15 cellular contexts compared by ENCODE assay signal in genomic region chr13:98752942-98753290, GRCh38. TPM values are rescaled to one million over a fixed set of nuclear protein-coding genes. Genes with fewer than 3 reads are reported as not detected.
A peak's percentile ranks its signal among the peaks of the same experiment; 100 is the strongest.
DNase-seq lines count a peak whose midpoint lies in the region; ATAC-seq and TF ChIP-seq lines count a peak whose summit lies in the region.
"Had no signal": no experiment of that assay in that cellular context is flagged by ENCODE, and none has a peak within 500 bp of the region (broad histone marks: within the 10 kb centered on the region; RNA-seq: fewer than 3 reads in every experiment).

No MANE protein-coding gene starts in this region.

- peak overlapping the region; percentile 38 for H3K4me3 Mint-ChIP-seq in osteocyte (ENCODE audit: unreplicated experiment)
- H3K4me3 Mint-ChIP-seq: activated CD4-positive, alpha-beta memory T cell treated with anti-CD3 and anti-CD28 coated beads, Interleukin-2, amount 10 ng/mL, durations not matched to agents 7 days and 5 days had no signal

- no peaks in the 10 kb centered on the region for H3K36me3 ChIP-seq in ACC112 (ENCODE audit: insufficient read depth, low read length)
- H3K36me3 ChIP-seq in PC-3 (ENCODE audit: low read depth, low read length), result no peaks in the 10 kb centered on the region
- H3K36me3 ChIP-seq in hepatocyte (replicated peaks; ENCODE audit: insufficient read depth, low read depth), result no peaks in the 10 kb centered on the region
- H3K36me3 ChIP-seq: neutrophil, SJCRH30 had no signal

- H3K4me1 ChIP-seq in ACC112 (ENCODE audit: control insufficient read depth, insufficient read depth, low read length, unreplicated experiment), result no peaks in the 10 kb centered on the region
- H3K4me1 ChIP-seq in PC-3 (ENCODE audit: insufficient read depth, low read length), result no peaks in the 10 kb centered on the region
- peaks cover 15% of the 10 kb centered on the region for H3K4me1 ChIP-seq in hepatocyte (ENCODE audit: insufficient read depth)

- DNase-seq in PC-3 (no peak), hepatocyte (ENCODE audit: low spot score) (no peak), osteocyte (ENCODE audit: extremely low spot score, unreplicated experiment) (no peak), mesenteric fat pad (ENCODE audit: low spot score) (no peak), AML-193 (lab: John Stamatoyannopoulos, UW) (no peak), islet precursor cell (no peak)
- DNase-seq: activated CD4-positive, alpha-beta memory T cell treated with anti-CD3 and anti-CD28 coated beads, Interleukin-2, amount 10 ng/mL, durations not matched to agents 7 days and 5 days; activated gamma-delta T cell; central memory CD4-positive, alpha-beta T cell; erythroblast; MV-4-11; SJCRH30 had no signal

- H3K79me2 ChIP-seq in ACC112 (ENCODE audit: control insufficient read depth, insufficient read depth, low read length, unreplicated experiment), result no peaks in the 10 kb centered on the region
- no peaks in the 10 kb centered on the region for H3K79me2 ChIP-seq in PC-3 (ENCODE audit: low read length)
- no peaks in the 10 kb centered on the region for H3K79me2 ChIP-seq in hepatocyte

- H3K27me3 Mint-ChIP-seq in osteocyte (ENCODE audit: unreplicated experiment), result peaks cover 80% of the 10 kb centered on the region

- H3K9ac ChIP-seq in PC-3 (ENCODE audit: low read length), result no peak overlapping the region

- intact Hi-C loops in PC-3 (cut with micrococcal nuclease), result no loop called here

- H3K4me2 ChIP-seq in PC-3 (ENCODE audit: low read length) (peak overlapping the region; percentile 72), hepatocyte (peak overlapping the region; percentile 96)

- CTCF ChIA-PET in PC-3 (lab: Charles Lee), result no interaction called here

- POLR2A ChIA-PET in PC-3 (lab: Charles Lee; ENCODE audit: unreplicated experiment), result no interaction called here

- H3K27ac ChIP-seq in ACC112 (ENCODE audit: low read depth, low read length) (no peak overlapping the region), PC-3 (ENCODE audit: low read length) (no peak overlapping the region), hepatocyte (no peak overlapping the region)
- H3K27ac ChIP-seq: neutrophil, SJCRH30 had no signal

- H3F3A ChIP-seq in PC-3 (ENCODE audit: low read length, unreplicated experiment), result no peaks in the 10 kb centered on the region

- H3K4me1 Mint-ChIP-seq in osteocyte (ENCODE audit: unreplicated experiment), result peaks cover 9% of the 10 kb centered on the region

- no TSS peak for BruUV-seq in PC-3 (replicated peaks; lab: Mats Ljungman, UMichigan)

- ATAC-seq in PC-3 (no peak), GM19395 (IDR thresholded peaks at IDR 0.05; ENCODE audit: unreplicated experiment) (no peak)

- TF ChIP-seq CTCF in PC-3 (conservative IDR thresholded peaks at IDR 0.05; ENCODE audit: low read depth, low read length) (no peak), hepatocyte (IDR thresholded peaks at IDR 0.05; ENCODE audit: poor library complexity) (no peak), osteocyte (IDR thresholded peaks at IDR 0.05) (no peak)

- H3K4me3 ChIP-seq in ACC112 (ENCODE audit: low read depth, low read length) (peak overlapping the region; percentile 57; the same call in 1 of the 2 replicates), PC-3 (ENCODE audit: low read length) (peak overlapping the region; percentile 60; the same call in 1 of the 2 replicates), hepatocyte (peak overlapping the region; percentile 52)
- H3K4me3 ChIP-seq: SJCRH30 had no signal

- H3K9me3 ChIP-seq in PC-3 (ENCODE audit: low read length) (no peaks in the 10 kb centered on the region), hepatocyte (ENCODE audit: low read depth) (no peaks in the 10 kb centered on the region)
- H3K9me3 ChIP-seq: neutrophil had no signal

- H4K20me1 ChIP-seq in PC-3 (ENCODE audit: low read length) (no peaks in the 10 kb centered on the region), hepatocyte (ENCODE audit: insufficient read depth, poor library complexity, severe bottlenecking) (no peaks in the 10 kb centered on the region)

- H3K36me3 Mint-ChIP-seq in osteocyte (ENCODE audit: unreplicated experiment), result peaks cover 5% of the 10 kb centered on the region

- 88% methylated on average over 4 of the region's 4 CpGs for WGBS in hepatocyte (ENCODE audit: low lambda C conversion rate, missing lambda C conversion rate)

- no peak overlapping the region for H3K27ac Mint-ChIP-seq in osteocyte (ENCODE audit: unreplicated experiment)
- H3K27ac Mint-ChIP-seq: activated CD4-positive, alpha-beta memory T cell treated with anti-CD3 and anti-CD28 coated beads, Interleukin-2, amount 10 ng/mL, durations not matched to agents 7 days and 5 days had no signal

- H3K27me3 ChIP-seq in ACC112 (ENCODE audit: insufficient read depth, low read length), result peaks cover 40% of the 10 kb centered on the region
- H3K27me3 ChIP-seq in PC-3 (ENCODE audit: low read length), result no peaks in the 10 kb centered on the region
- H3K27me3 ChIP-seq in hepatocyte, result peaks cover 20% of the 10 kb centered on the region
- H3K27me3 ChIP-seq: SJCRH30 had no signal

- H2AFZ ChIP-seq in ACC112 (ENCODE audit: low read length, unreplicated experiment) (no peak overlapping the region), PC-3 (ENCODE audit: low read length) (peak overlapping the region; percentile 54; the same call in 1 of the 2 replicates), hepatocyte (peak overlapping the region; percentile 76)

- no peaks in the 10 kb centered on the region for H3K9me2 ChIP-seq in PC-3 (replicated peaks; ENCODE audit: low read length)
- no peaks in the 10 kb centered on the region for H3K9me2 ChIP-seq in hepatocyte (replicated peaks; ENCODE audit: insufficient read depth)

- H3K9me3 Mint-ChIP-seq in osteocyte (ENCODE audit: unreplicated experiment), result peaks cover 12% of the 10 kb centered on the region

RNA-seq across cellular contexts. Expression of gene SLC15A1, which starts 0.4 kb away (rescaled TPM):
- total RNA-seq in PC-3 (2014; rRNA removed), result 1.7 TPM in 2 replicates
- total RNA-seq in hepatocyte, result 14.2 and 18.7 TPM in 2 replicates
- polyA plus RNA-seq in hepatocyte, result 7.5 and 10.0 TPM in 2 replicates
- 0.11 TPM in 1 of 2 replicates, not detected in the other for total RNA-seq in osteocyte
- 0.45 TPM for total RNA-seq in mesenteric fat pad
- total RNA-seq: activated CD4-positive, alpha-beta memory T cell treated with anti-CD3 and anti-CD28 coated beads, Interleukin-2, amount 10 ng/mL, durations not matched to agents 7 days and 5 days had no signal
